14 cellular contexts compared by ENCODE assay signal in genomic region chr12:12922191-12922616, GRCh38. TPM values are rescaled to one million over a fixed set of nuclear protein-coding genes. Genes with fewer than 3 reads are reported as not detected.
DNase-seq lines count a peak whose midpoint lies in the region; ATAC-seq and TF ChIP-seq lines count a peak whose summit lies in the region.
"Had no signal": no experiment of that assay in that cellular context is flagged by ENCODE, and none has a peak within 500 bp of the region (broad histone marks: within the 10 kb centered on the region; RNA-seq: fewer than 3 reads in every experiment).

No MANE protein-coding gene starts in this region.

- ATAC-seq in esophagus mucosa (peak; percentile 47), omental fat pad (ENCODE audit: low FRiP score) (peak; percentile 86), HG02588 (IDR thresholded peaks at IDR 0.05; ENCODE audit: unreplicated experiment) (no peak), HG02840 (IDR thresholded peaks at IDR 0.05; ENCODE audit: low FRiP score, unreplicated experiment) (no peak)

- DNase-seq in AG20443 (ENCODE audit: low spot score) (peak; percentile 52), LHCN-M2 (ENCODE audit: low read depth) (peak; percentile 85), omental fat pad (ENCODE audit: low spot score) (no peak), GF-D8 (lab: John Stamatoyannopoulos, UW) (no peak), GM13977 (ENCODE audit: low spot score) (no peak)
- DNase-seq: activated naive CD8-positive, alpha-beta T cell treated with anti-CD3 and anti-CD28 coated beads for 36 hours; CD4-positive, CD25-positive, alpha-beta regulatory T cell; NCI-H2081 had no signal

- TF ChIP-seq CTCF in omental fat pad (IDR thresholded peaks at IDR 0.05), result no peak
- TF ChIP-seq CTCF in GM13977 (IDR thresholded peaks at IDR 0.05; ENCODE audit: extremely low read depth, insufficient read depth, missing control alignments), result no peak

- in situ Hi-C loops in GM13977 (cut with MboI; ENCODE audit: low pct_unique_long_range_greater_than_20kb, low sequenced_read_pairs, unreplicated experiment), result no loop called here

RNA-seq across cellular contexts. Expression of gene GPRC5D, which starts 29.8 kb away (rescaled TPM):
- total RNA-seq in LHCN-M2 (2014; rRNA removed) (not detected in 2 replicates), esophagus mucosa (not detected), omental fat pad (not detected)
- polyA plus RNA-seq in LHCN-M2 (2012), result not detected
- total RNA-seq: activated CD8-positive, alpha-beta memory T cell treated with anti-CD3 and anti-CD28 coated beads for 36 hours; activated naive CD8-positive, alpha-beta T cell treated with anti-CD3 and anti-CD28 coated beads for 36 hours; CD4-positive, CD25-positive, alpha-beta regulatory T cell; dermis microvascular lymphatic vessel endothelial cell; urinary bladder had no signal

RNA-seq across cellular contexts. Expression of gene GPRC5A, which starts 30.8 kb away (rescaled TPM):
- total RNA-seq in LHCN-M2 (2014; rRNA removed) (1.7 and 2.6 TPM in 2 replicates), esophagus mucosa (11.8 TPM), omental fat pad (100 to 1,000 TPM in 2 of 4 donors, 10 to 100 TPM in 2; 11.3 to 284 (median 88.4) TPM)
- 2.1 TPM for polyA plus RNA-seq in LHCN-M2 (2012)
- total RNA-seq: activated CD8-positive, alpha-beta memory T cell treated with anti-CD3 and anti-CD28 coated beads for 36 hours had no signal
- polyA plus RNA-seq: CD4-positive, CD25-positive, alpha-beta regulatory T cell had no signal

Comparison
In these comparisons a context has a peak if more than half of its experiments do, and no peak if none do; other contexts are left out.
1. DNase-seq: peak in AG20443 (single experiment) and LHCN-M2 (single experiment); none in omental fat pad (single experiment), GF-D8 (single experiment) and GM13977 (single experiment).
2. ATAC-seq: peak in esophagus mucosa (single experiment) and omental fat pad (single experiment); none in HG02588 (single experiment) and HG02840 (single experiment).